In genomic region chr16:66882702-66883101, GRCh38 we compare ENCODE assay signal across 23 cellular contexts. TPM values are rescaled to one million over a fixed set of nuclear protein-coding genes. Genes with fewer than 3 reads are reported as not detected.
DNase-seq lines count a peak whose midpoint lies in the region; ATAC-seq, FAIRE-seq and TF ChIP-seq lines count a peak whose summit lies in the region.
"Had no signal": no experiment of that assay in that cellular context is flagged by ENCODE, and none has a peak within 500 bp of the region (broad histone marks: within the 10 kb centered on the region; RNA-seq: fewer than 3 reads in every experiment).

No MANE protein-coding gene starts in this region.

- H3K27me3 ChIP-seq in H1 (replicated peaks in 1 of 4; ENCODE audit: control insufficient read depth in 3 of 4, extremely low read depth in 1 of 4, insufficient read depth in 3 of 4, low read length in 3 of 4), result peaks cover 0 to 3% (median 0%) of the 10 kb centered on the region in 4 experiments; a peak in 1 of 7 replicates
- H3K27me3 ChIP-seq: Peyer's patch had no signal

- peaks cover 8% of the 10 kb centered on the region; the same call in 1 of the 2 replicates for H3K23me2 ChIP-seq in H1 (ENCODE audit: low read depth, low read length)

- no peak for DNase-seq in activated naive CD4-positive, alpha-beta T cell (lab: John Stamatoyannopoulos, UW)
- DNase-seq in H1 (ENCODE audit: low read depth in 1 of 2, low spot score in 2 of 2) (no peak), type B pancreatic cell (ENCODE audit: extremely low spot score, unreplicated experiment) (no peak), NCI-H1048 (lab: John Stamatoyannopoulos, UW) (no peak), left ventricle myocardium superior (no peak)
- DNase-seq: C1 segment of cervical spinal cord, GOT3, IMR-90, NCI-H1092, NCI-H146, NCI-H2029 treated with DMSO at 0.1 percent for 48 hours, NCI-H2171, NCI-H526, Peyer's patch had no signal

- no peak overlapping the region for H2BK20ac ChIP-seq in H1 (ENCODE audit: low read length)

- H3K36me3 Mint-ChIP-seq in activated naive CD4-positive, alpha-beta T cell treated with anti-CD3 and anti-CD28 coated beads, Interleukin-2, amount 50 U/mL, for 24 hours, result peaks cover 5% of the 10 kb centered on the region
- peaks cover 10% of the 10 kb centered on the region for H3K36me3 Mint-ChIP-seq in type B pancreatic cell

- no peak for TF ChIP-seq EP300 in H1 (IDR thresholded peaks at IDR 0.05; ENCODE audit: borderline replicate concordance in 1 of 2, low read depth in 2 of 2, low read length in 2 of 2)

- H2AK5ac ChIP-seq in H1 (ENCODE audit: low read depth, low read length), result no peak overlapping the region

- POLR2A ChIA-PET in HEK293 (lab: Yijun Ruan, JAX), result no interaction called here
- POLR2A ChIA-PET in H1 (lab: Charles Lee; ENCODE audit: partially characterized antibody), result interaction anchor here (0.6 to 3.0 kb wide), 2 partner anchors 54 to 131 kb away, joined by 3 to 8 read pairs; partner anchors contain the start of gene DYNC1LI2

- WGBS in H1 (ENCODE audit: extremely low coverage in 1 of 2, insufficient coverage in 1 of 2, insufficient read length in 1 of 2, insufficient replicate concordance in 2 of 2, low coverage in 1 of 2, low lambda C conversion rate in 2 of 2, missing lambda C conversion rate in 1 of 2), 2 experiments, result 95% methylated on average over 3 of the region's 3 CpGs; no CpG with 5 or more reads in 1 of the 2 experiments

- no peak overlapping the region for H3K27ac ChIP-seq in HEK293 (ENCODE audit: extremely low read depth, low read depth, low read length)
- no peak overlapping the region for H3K27ac ChIP-seq in H1 (ENCODE audit: low read depth, low read length)
- H3K27ac ChIP-seq: Peyer's patch had no signal

- no peak overlapping the region for H4K91ac ChIP-seq in H1 (replicated peaks; ENCODE audit: insufficient read length, low read length)

- H4K8ac ChIP-seq in H1 (ENCODE audit: extremely low read depth, insufficient read depth, low read length), result no peak overlapping the region

- ATAC-seq in GM21737 (IDR thresholded peaks at IDR 0.05; ENCODE audit: unreplicated experiment) (no peak), left ventricle myocardium superior (no peak)

- peak overlapping the region; percentile 81 for H3K4me3 Mint-ChIP-seq in activated naive CD4-positive, alpha-beta T cell treated with anti-CD3 and anti-CD28 coated beads, Interleukin-2, amount 50 U/mL, for 24 hours
- peak overlapping the region; percentile 39 for H3K4me3 Mint-ChIP-seq in type B pancreatic cell

- H3K9ac ChIP-seq in H1 (replicated peaks in 1 of 4; ENCODE audit: extremely low read depth in 1 of 4, low read depth in 3 of 4, low read length in 3 of 4), result no peak overlapping the region

- no peak for TF ChIP-seq RAD21 in H1 (IDR thresholded peaks at IDR 0.05 in 1 of 2, conservative IDR thresholded peaks at IDR 0.05 in 1 of 2; ENCODE audit: low read depth in 2 of 2, low read length in 2 of 2)

- no peak overlapping the region for H3K14ac ChIP-seq in H1 (ENCODE audit: insufficient read length)

- H4K5ac ChIP-seq in H1 (ENCODE audit: insufficient read length, low read depth, low read length), result no peak overlapping the region

- no peak overlapping the region for H2BK15ac ChIP-seq in H1 (ENCODE audit: low read length)

- no peak overlapping the region for H3K18ac ChIP-seq in H1 (ENCODE audit: extremely low read depth, low read length)

- no peak overlapping the region for H2BK12ac ChIP-seq in H1 (ENCODE audit: low read depth, low read length)

- H3K56ac ChIP-seq in H1 (replicated peaks; ENCODE audit: insufficient read length, low read depth, low read length), result no peak overlapping the region

- peaks cover 0 to 30% of the 10 kb centered on the region in 2 experiments; a peak in 3 of 4 replicates for H3K79me2 ChIP-seq in H1 (ENCODE audit: control insufficient read depth in 1 of 2, insufficient read depth in 2 of 2, low read length in 2 of 2)

- no peak overlapping the region for H2BK5ac ChIP-seq in H1 (ENCODE audit: low read depth, low read length)

- H2BK120ac ChIP-seq in H1 (replicated peaks; ENCODE audit: low read depth, low read length), result no peak overlapping the region

- H3K9me3 ChIP-seq in HEK293 (ENCODE audit: control insufficient read depth, insufficient read depth, low read depth, low read length) (no peaks in the 10 kb centered on the region), H1 (ENCODE audit: insufficient read depth in 2 of 2, low read depth in 1 of 2, low read length in 1 of 2) (no peaks in the 10 kb centered on the region)
- H3K9me3 ChIP-seq: Peyer's patch had no signal

- no peak overlapping the region for H2AFZ ChIP-seq in H1 (ENCODE audit: low read length)

- H3K36me3 ChIP-seq in HEK293 (ENCODE audit: control insufficient read depth in 2 of 2, insufficient read depth in 1 of 2, low read length in 2 of 2), result peaks cover 4 to 30% of the 10 kb centered on the region in 2 experiments; a peak in 2 of 3 replicates
- H3K36me3 ChIP-seq in H1 (ENCODE audit: control insufficient read depth in 2 of 4, insufficient read depth in 4 of 4, low read length in 3 of 4), result peaks cover 10 to 34% (median 22%) of the 10 kb centered on the region in 4 experiments

- H3K27me3 Mint-ChIP-seq in activated naive CD4-positive, alpha-beta T cell treated with anti-CD3 and anti-CD28 coated beads, Interleukin-2, amount 50 U/mL, for 24 hours, result no peaks in the 10 kb centered on the region
- no peaks in the 10 kb centered on the region for H3K27me3 Mint-ChIP-seq in type B pancreatic cell

- peak overlapping the region; percentile 17 for H3K23ac ChIP-seq in H1 (ENCODE audit: insufficient read length)

- no peaks in the 10 kb centered on the region for H3K9me3 Mint-ChIP-seq in activated naive CD4-positive, alpha-beta T cell treated with anti-CD3 and anti-CD28 coated beads, Interleukin-2, amount 50 U/mL, for 24 hours
- H3K9me3 Mint-ChIP-seq in type B pancreatic cell, result no peaks in the 10 kb centered on the region

- H3K4ac ChIP-seq in H1 (replicated peaks; ENCODE audit: insufficient read length, low read depth, low read length), result no peak overlapping the region

- no peak overlapping the region for H3K4me3 ChIP-seq in HEK293 (ENCODE audit: low read depth, low read length)
- no peak overlapping the region for H3K4me3 ChIP-seq in H1 (ENCODE audit: extremely low read depth in 1 of 4, insufficient read depth in 2 of 4, low read depth in 3 of 4, low read length in 4 of 4)
- H3K4me3 ChIP-seq: Peyer's patch had no signal

- no peak overlapping the region for H3K27ac Mint-ChIP-seq in activated naive CD4-positive, alpha-beta T cell treated with anti-CD3 and anti-CD28 coated beads, Interleukin-2, amount 50 U/mL, for 24 hours
- no peak overlapping the region for H3K27ac Mint-ChIP-seq in type B pancreatic cell

- H4K20me1 ChIP-seq in H1 (replicated peaks in 1 of 2; ENCODE audit: control insufficient read depth in 1 of 2, insufficient read depth in 2 of 2, low read length in 2 of 2), result peaks cover 7 to 15% of the 10 kb centered on the region in 2 experiments

- intact Hi-C loops in left ventricle myocardium superior (cut with micrococcal nuclease), result no loop called here

- H3K4me1 ChIP-seq in HEK293 (ENCODE audit: control insufficient read depth, insufficient read depth, low read length), result peaks cover 8% of the 10 kb centered on the region
- H3K4me1 ChIP-seq in H1 (replicated peaks in 1 of 4; ENCODE audit: control insufficient read depth in 3 of 4, insufficient read depth in 4 of 4, low read length in 3 of 4), result peaks cover 0 to 10% (median 3%) of the 10 kb centered on the region in 4 experiments; a peak in 3 of 7 replicates

- peaks cover 12% of the 10 kb centered on the region for H3K79me1 ChIP-seq in H1 (ENCODE audit: low read depth, low read length)

- CTCF ChIA-PET in HEK293 (lab: Yijun Ruan, JAX), result interaction anchor here (0.6 to 1.4 kb wide), 4 partner anchors 8 to 165 kb away, joined by 3 to 6 read pairs (median 4); no protein-coding TSS in a partner anchor
- CTCF ChIA-PET in H1 (lab: Charles Lee; ENCODE audit: partially characterized antibody), result interaction anchor here (0.8 to 42.0 kb wide), 7 partner anchors 9 to 131 kb away, joined by 3 to 1009 read pairs (median 6); partner anchors contain the start of genes CDH16, DYNC1LI2 and RRAD

- H3K4me2 ChIP-seq in H1 (ENCODE audit: insufficient read depth in 1 of 2, low read depth in 2 of 2, low read length in 2 of 2), result no peak overlapping the region; a peak in 1 of 4 replicates

- H3K4me1 Mint-ChIP-seq in activated naive CD4-positive, alpha-beta T cell treated with anti-CD3 and anti-CD28 coated beads, Interleukin-2, amount 50 U/mL, for 24 hours, result peaks cover 57% of the 10 kb centered on the region
- peaks cover 19% of the 10 kb centered on the region for H3K4me1 Mint-ChIP-seq in type B pancreatic cell (ENCODE audit: unreplicated experiment)

- no peak for TF ChIP-seq POLR2A in H1 (IDR thresholded peaks at IDR 0.05; ENCODE audit: control extremely low read depth in 1 of 2, low read depth in 2 of 2, low read length in 2 of 2)

- no peak for FAIRE-seq in H1 (lab: Jason Lieb, UNC)
- FAIRE-seq: D721Med, GM12892, GM18507 had no signal

- TF ChIP-seq CTCF in HEK293 (tag by site-specific recombination; IDR thresholded peaks at IDR 0.05) (no peak), H1 (IDR thresholded peaks at IDR 0.05; ENCODE audit: control extremely low read depth in 1 of 3, insufficient read depth in 1 of 3, low read depth in 1 of 3, low read length in 3 of 3) (no peak), type B pancreatic cell (conservative IDR thresholded peaks at IDR 0.05) (no peak)

RNA-seq across cellular contexts. Expression of gene PDP2, which starts 2.4 kb away (rescaled TPM):
- total RNA-seq in H1 (2021; fragmentation: NEBNext Ultra II Directional; extraction: Animal tissue kit (Norgen Biotek cat#: 25700)), result 36.0 and 36.5 TPM in 2 replicates
- polyA plus RNA-seq in H1 (2011; rRNA removed), result 10.1 and 11.7 TPM in 2 replicates
- 15.6 TPM for polyA plus RNA-seq in H1 (2011; cell fraction: cytosol; rRNA removed)
- 20.5 TPM for polyA plus RNA-seq in H1 (2011; cell fraction: nucleus; rRNA removed)
- 10.6 to 16.3 TPM (median 15.7 TPM) in 4 replicates for polyA plus RNA-seq in H1 (2012, experiment 1 of 2)
- polyA plus RNA-seq in H1 (2012, experiment 2 of 2), result 14.4 TPM
- 13.5 TPM for polyA plus RNA-seq in H1 (2013, experiment 1 of 2)
- 12.7 TPM for polyA plus RNA-seq in H1 (2013, experiment 2 of 2)
- 97.6 and 123 TPM in 2 replicates for polyA minus RNA-seq in H1 (2011; rRNA and poly(A)+ RNA removed)
- polyA minus RNA-seq in H1 (2011; cell fraction: cytosol; rRNA and poly(A)+ RNA removed), result 19.5 TPM
- polyA minus RNA-seq in H1 (2011; cell fraction: nucleus; rRNA and poly(A)+ RNA removed), result 28.7 TPM
- total RNA-seq in type B pancreatic cell (ENCODE audit: low replicate concordance) (16.1 and 18.5 TPM in 2 replicates), left ventricle myocardium superior (2.2 TPM)

RNA-seq across cellular contexts. Expression of gene CDH16, which starts 36.0 kb away (rescaled TPM):
- not detected in 2 replicates for total RNA-seq in H1 (2021; fragmentation: NEBNext Ultra II Directional; extraction: Animal tissue kit (Norgen Biotek cat#: 25700))
- not detected in 2 replicates for polyA plus RNA-seq in H1 (2011; rRNA removed)
- not detected for polyA plus RNA-seq in H1 (2011; cell fraction: cytosol; rRNA removed)
- not detected for polyA plus RNA-seq in H1 (2011; cell fraction: nucleus; rRNA removed)
- polyA plus RNA-seq in H1 (2012, experiment 1 of 2), result not detected in 4 replicates
- polyA plus RNA-seq in H1 (2012, experiment 2 of 2), result not detected
- not detected for polyA plus RNA-seq in H1 (2013, experiment 1 of 2)
- not detected for polyA plus RNA-seq in H1 (2013, experiment 2 of 2)
- not detected in 2 replicates for polyA minus RNA-seq in H1 (2011; rRNA and poly(A)+ RNA removed)
- not detected for polyA minus RNA-seq in H1 (2011; cell fraction: cytosol; rRNA and poly(A)+ RNA removed)
- not detected for polyA minus RNA-seq in H1 (2011; cell fraction: nucleus; rRNA and poly(A)+ RNA removed)
- total RNA-seq in type B pancreatic cell (ENCODE audit: low replicate concordance) (0.55 and 1.7 TPM in 2 replicates), left ventricle myocardium superior (not detected)
- total RNA-seq: A673, IMR-90, MCF 10A, SK-MEL-5 had no signal
- polyA plus RNA-seq: IMR-90 had no signal

RNA-seq across cellular contexts. Expression of gene CA7, which starts 38.5 kb away (rescaled TPM):
- total RNA-seq in H1 (2021; fragmentation: NEBNext Ultra II Directional; extraction: Animal tissue kit (Norgen Biotek cat#: 25700)), result 1.7 and 1.8 TPM in 2 replicates
- 2.7 and 4.7 TPM in 2 replicates for polyA plus RNA-seq in H1 (2011; rRNA removed)
- polyA plus RNA-seq in H1 (2011; cell fraction: cytosol; rRNA removed), result 3.2 TPM
- polyA plus RNA-seq in H1 (2011; cell fraction: nucleus; rRNA removed), result 3.4 TPM
- polyA plus RNA-seq in H1 (2012, experiment 1 of 2), result 0.81 to 2.5 TPM (median 2.0 TPM) in 4 replicates
- 2.0 TPM for polyA plus RNA-seq in H1 (2012, experiment 2 of 2)
- polyA plus RNA-seq in H1 (2013, experiment 1 of 2), result 1.6 TPM
- polyA plus RNA-seq in H1 (2013, experiment 2 of 2), result 1.4 TPM
- 2.0 and 2.6 TPM in 2 replicates for polyA minus RNA-seq in H1 (2011; rRNA and poly(A)+ RNA removed)
- polyA minus RNA-seq in H1 (2011; cell fraction: cytosol; rRNA and poly(A)+ RNA removed), result 1.5 TPM
- polyA minus RNA-seq in H1 (2011; cell fraction: nucleus; rRNA and poly(A)+ RNA removed), result 1.00 TPM
- total RNA-seq in type B pancreatic cell (ENCODE audit: low replicate concordance), result 0.70 and 1.2 TPM in 2 replicates
- not detected for total RNA-seq in left ventricle myocardium superior
- total RNA-seq: A673, IMR-90, MCF 10A, SK-MEL-5 had no signal
- polyA plus RNA-seq: IMR-90 had no signal

RNA-seq across cellular contexts. Expression of gene RRAD, which starts 42.6 kb away (rescaled TPM):
- total RNA-seq in H1 (2021; fragmentation: NEBNext Ultra II Directional; extraction: Animal tissue kit (Norgen Biotek cat#: 25700)), result not detected in 2 replicates
- polyA plus RNA-seq in H1 (2011; rRNA removed), result 0.08 and 0.17 TPM in 2 replicates
- polyA plus RNA-seq in H1 (2011; cell fraction: cytosol; rRNA removed), result 0.26 TPM
- polyA plus RNA-seq in H1 (2011; cell fraction: nucleus; rRNA removed), result 0.57 TPM
- 0.16 to 0.83 TPM (median 0.18 TPM) in 3 of 4 replicates, not detected in the other for polyA plus RNA-seq in H1 (2012, experiment 1 of 2)
- polyA plus RNA-seq in H1 (2012, experiment 2 of 2), result 0.16 TPM
- polyA plus RNA-seq in H1 (2013, experiment 1 of 2), result 0.08 TPM
- polyA plus RNA-seq in H1 (2013, experiment 2 of 2), result 0.09 TPM
- polyA minus RNA-seq in H1 (2011; rRNA and poly(A)+ RNA removed), result not detected in 2 replicates
- not detected for polyA minus RNA-seq in H1 (2011; cell fraction: cytosol; rRNA and poly(A)+ RNA removed)
- not detected for polyA minus RNA-seq in H1 (2011; cell fraction: nucleus; rRNA and poly(A)+ RNA removed)
- total RNA-seq in type B pancreatic cell (ENCODE audit: low replicate concordance) (1.3 and 2.5 TPM in 2 replicates), left ventricle myocardium superior (86.7 TPM)
- total RNA-seq: MCF 10A, SK-MEL-5 had no signal

RNA-seq across cellular contexts. Expression of gene CIAO2B, which starts 51.5 kb away (rescaled TPM):
- total RNA-seq in H1 (2021; fragmentation: NEBNext Ultra II Directional; extraction: Animal tissue kit (Norgen Biotek cat#: 25700)), result 65.6 and 71.3 TPM in 2 replicates
- polyA plus RNA-seq in H1 (2011; rRNA removed), result 248 and 256 TPM in 2 replicates
- 191 TPM for polyA plus RNA-seq in H1 (2011; cell fraction: cytosol; rRNA removed)
- 156 TPM for polyA plus RNA-seq in H1 (2011; cell fraction: nucleus; rRNA removed)
- 67.2 to 137 TPM (median 134 TPM) in 4 replicates for polyA plus RNA-seq in H1 (2012, experiment 1 of 2)
- 152 TPM for polyA plus RNA-seq in H1 (2012, experiment 2 of 2)
- polyA plus RNA-seq in H1 (2013, experiment 1 of 2), result 82.5 TPM
- polyA plus RNA-seq in H1 (2013, experiment 2 of 2), result 88.9 TPM
- polyA minus RNA-seq in H1 (2011; rRNA and poly(A)+ RNA removed), result 69.6 and 94.4 TPM in 2 replicates
- 53.9 TPM for polyA minus RNA-seq in H1 (2011; cell fraction: cytosol; rRNA and poly(A)+ RNA removed)
- 28.7 TPM for polyA minus RNA-seq in H1 (2011; cell fraction: nucleus; rRNA and poly(A)+ RNA removed)
- total RNA-seq in type B pancreatic cell (ENCODE audit: low replicate concordance) (71.3 and 74.2 TPM in 2 replicates), left ventricle myocardium superior (114 TPM)
